23 cellular contexts compared by ENCODE assay signal in the genomic region with DNA sequence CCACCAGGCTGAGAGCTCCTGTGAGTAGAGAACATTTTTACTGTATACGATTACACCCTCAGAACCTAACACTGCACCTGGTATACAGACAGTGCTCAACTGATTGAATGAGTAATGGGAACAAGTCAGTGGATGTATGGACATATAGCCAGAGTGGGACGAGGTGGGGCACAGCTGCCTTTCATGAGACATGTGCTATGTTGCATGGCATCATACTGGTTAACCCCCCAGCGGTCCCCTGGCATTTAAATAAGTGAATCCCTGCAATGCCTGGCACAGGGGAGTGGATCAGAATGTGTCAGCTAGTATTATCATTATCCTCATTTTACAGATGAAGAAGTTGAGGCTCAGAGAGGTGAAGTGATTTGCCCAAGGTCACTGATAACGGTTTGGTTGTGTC. TPM values are rescaled to one million over a fixed set of nuclear protein-coding genes. Genes with fewer than 3 reads are reported as not detected.
DNase-seq lines count a peak whose midpoint lies in the region; ATAC-seq, FAIRE-seq and TF ChIP-seq lines count a peak whose summit lies in the region.
"Had no signal": no experiment of that assay in that cellular context is flagged by ENCODE, and none has a peak within 500 bp of the region (broad histone marks: within the 10 kb centered on the region; RNA-seq: fewer than 3 reads in every experiment).

No MANE protein-coding gene starts in this region.

- H3K27ac ChIP-seq in suprapubic skin = no peak overlapping the region
- H3K27ac ChIP-seq: KMS-11, PC-9, SK-N-MC had no signal

- H3K9me3 ChIP-seq in suprapubic skin = no peaks in the 10 kb centered on the region

- H3K36me3 ChIP-seq in bronchial epithelial cell (ENCODE audit: control insufficient read depth, insufficient read depth, low read length) = no peaks in the 10 kb centered on the region
- no peaks in the 10 kb centered on the region for H3K36me3 ChIP-seq in suprapubic skin

- no peaks in the 10 kb centered on the region for H3K9me3 Mint-ChIP-seq in HFFc6

- FAIRE-seq in bronchial epithelial cell (lab: Jason Lieb, UNC) = peak; percentile 18

- TF ChIP-seq CTCF in HFFc6 (IDR thresholded peaks at IDR 0.05) = peak; percentile 29; the same call in 1 of the 2 replicates
- no peak for TF ChIP-seq CTCF in bronchial epithelial cell (IDR thresholded peaks at IDR 0.05; ENCODE audit: insufficient read depth, low read length, severe bottlenecking)
- TF ChIP-seq CTCF in suprapubic skin (IDR thresholded peaks at IDR 0.05) = no peak

- 80% methylated on average over 4 of the region's 4 CpGs for WGBS in suprapubic skin

- no peak for DNase-seq in HFFc6
- no peak for DNase-seq in bronchial epithelial cell (ENCODE audit: low read depth)
- DNase-seq in mesenteric fat pad (ENCODE audit: low spot score) = peak; percentile 53
- DNase-seq in suprapubic skin (ENCODE audit: low spot score in 2 of 2) = peak; percentile 16 to 72
- DNase-seq: CD4-positive, CD25-positive, alpha-beta regulatory T cell; EL; GF-D8; HCEC 1CT; IMR-90; NCI-H1092 treated with DMSO at 0.1 percent for 48 hours; NCI-H1436 treated with DMSO at 0.1 percent for 48 hours; NCI-H1930; NCI-H510A treated with DMSO at 0.1 percent for 48 hours; NCI-H748 treated with DMSO at 0.1 percent for 48 hours; PC-9; RPMI8226; SHP77 treated with DMSO at 0.1 percent for 48 hours had no signal

- ATAC-seq in GM19452 (IDR thresholded peaks at IDR 0.05; ENCODE audit: unreplicated experiment) = no peak
- ATAC-seq in GM21737 (IDR thresholded peaks at IDR 0.05; ENCODE audit: unreplicated experiment) = no peak
- ATAC-seq in GM18861 (IDR thresholded peaks at IDR 0.05; ENCODE audit: unreplicated experiment) = no peak
- ATAC-seq: GM23338 had no signal

- peaks cover 24% of the 10 kb centered on the region for H3K27me3 Mint-ChIP-seq in HFFc6 (ENCODE audit: insufficient read depth)
- H3K27me3 Mint-ChIP-seq: CD4-positive, CD25-positive, alpha-beta regulatory T cell had no signal

- H3K27me3 ChIP-seq in bronchial epithelial cell (ENCODE audit: control insufficient read depth, insufficient read depth, low read length) (peaks cover 2% of the 10 kb centered on the region), suprapubic skin (peaks cover 9% of the 10 kb centered on the region)

- H3K4me1 ChIP-seq in suprapubic skin = no peaks in the 10 kb centered on the region

- H3K36me3 Mint-ChIP-seq in HFFc6 (ENCODE audit: low read depth) = no peaks in the 10 kb centered on the region
- H3K36me3 Mint-ChIP-seq: CD4-positive, CD25-positive, alpha-beta regulatory T cell had no signal

- no peak for TF ChIP-seq EP300 in suprapubic skin (IDR thresholded peaks at IDR 0.05)

- H3K4me3 ChIP-seq in bronchial epithelial cell (ENCODE audit: low read depth, low read length) (no peak overlapping the region), suprapubic skin (no peak overlapping the region)
- H3K4me3 ChIP-seq: GM23338, PC-9, SK-N-MC had no signal

- no peak overlapping the region for H3K4me3 Mint-ChIP-seq in HFFc6
- H3K4me3 Mint-ChIP-seq: CD4-positive, CD25-positive, alpha-beta regulatory T cell; GM23338 had no signal

- H3K27ac Mint-ChIP-seq in HFFc6 = no peak overlapping the region
- H3K27ac Mint-ChIP-seq: CD4-positive, CD25-positive, alpha-beta regulatory T cell; GM23338 had no signal

- H3K4me1 Mint-ChIP-seq in HFFc6 (ENCODE audit: low read depth) = peaks cover 15% of the 10 kb centered on the region
- H3K4me1 Mint-ChIP-seq: GM23338 had no signal

- TF ChIP-seq POLR2A in suprapubic skin (IDR thresholded peaks at IDR 0.05) = no peak

RNA-seq across cellular contexts. Expression of a gene that starts 55.8 kb away (rescaled TPM):
- total RNA-seq in HFFc6 (2021; fragmentation: NEBNext Ultra II Directional; extraction: Animal tissue kit (Norgen Biotek cat#: 25700)) = not detected
- total RNA-seq in bronchial epithelial cell = not detected in 2 replicates
- total RNA-seq in mesenteric fat pad = 0.16 TPM
- total RNA-seq in suprapubic skin = 1 to 10 TPM in 2 of 4 donors, under 1 TPM in 1, not detected in 1; 0.86 to 2.2 (median 1.0) TPM
- total RNA-seq: CD4-positive, CD25-positive, alpha-beta regulatory T cell; PC-9 had no signal

Comparison
In these comparisons a context has a peak if more than half of its experiments do, and no peak if none do; other contexts are left out.
1. DNase-seq: peak in mesenteric fat pad (single experiment) and suprapubic skin (2 of 2); none in HFFc6 (single experiment) and bronchial epithelial cell (single experiment).